In the genomic region with DNA sequence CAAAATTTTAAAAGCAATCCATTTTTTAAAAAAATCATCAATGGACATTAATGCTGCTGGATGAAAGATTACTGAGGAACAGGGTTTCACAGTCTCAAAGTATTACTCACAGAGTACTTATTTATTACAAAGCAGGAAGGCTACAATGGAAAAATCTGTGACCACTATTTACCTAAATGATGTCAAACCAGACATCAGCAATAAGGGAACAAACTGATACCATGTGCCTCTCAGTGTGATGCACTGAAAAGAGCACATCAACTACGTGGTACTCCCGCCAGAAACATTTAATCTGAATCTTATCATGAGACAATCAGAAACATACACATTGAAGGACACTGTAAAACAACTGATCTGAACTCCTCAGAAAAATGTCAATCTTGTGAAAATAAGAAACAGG, we compare ENCODE assay signal across 19 cellular contexts.
DNase-seq lines count a peak whose midpoint lies in the region; ATAC-seq and TF ChIP-seq lines count a peak whose summit lies in the region.
"Had no signal": no experiment of that assay in that cellular context is flagged by ENCODE, and none has a peak within 500 bp of the region (broad histone marks: within the 10 kb centered on the region; RNA-seq: fewer than 3 reads in every experiment).

No MANE protein-coding gene starts in this region.

- peaks cover 40% of the 10 kb centered on the region for H3K4me1 Mint-ChIP-seq in stimulated activated effector memory CD8-positive, alpha-beta T cell treated with anti-CD3 and anti-CD28 coated beads, Interleukin-12 subunit alpha, Interleukin-12 subunit beta, amount 100 ng/mL, for 72 hours
- peaks cover 13% of the 10 kb centered on the region for H3K4me1 Mint-ChIP-seq in activated naive CD4-positive, alpha-beta T cell treated with anti-CD3 and anti-CD28 coated beads for 36 hours (ENCODE audit: low read depth)

- H3K4me1 ChIP-seq in ascending aorta (peaks cover 5 to 8% of the 10 kb centered on the region in 2 donors), ovary (ENCODE audit: insufficient read depth) (peaks cover 11% of the 10 kb centered on the region)

- DNase-seq in DMS153 (lab: John Stamatoyannopoulos, UW) (peak; percentile 17), DMS153 treated with DMSO at 0.1 percent for 48 hours (lab: John Stamatoyannopoulos, UW; ENCODE audit: unreplicated experiment) (no peak), ascending aorta (ENCODE audit: low spot score in 2 of 2) (no peak), fibroblast of villous mesenchyme (ENCODE audit: low read depth) (peak; percentile 47), ovary (no peak)
- DNase-seq in stimulated activated effector memory CD8-positive, alpha-beta T cell treated with anti-CD3 and anti-CD28 coated beads, Interleukin-12 subunit alpha, Interleukin-12 subunit beta, amount 100 ng/mL, for 72 hours (ENCODE audit: low spot score in 2 of 2), result no peak
- no peak for DNase-seq in activated naive CD4-positive, alpha-beta T cell treated with anti-CD3 and anti-CD28 coated beads for 36 hours
- DNase-seq: cortex of kidney, left cardiac atrium, natural killer cell, NCI-H1105 treated with DMSO at 0.1 percent for 48 hours, NCI-H446, right cardiac atrium, RPMI8226, T1000 had no signal

- H3K4me3 ChIP-seq in ascending aorta (no peak overlapping the region), fibroblast of villous mesenchyme (ENCODE audit: low read depth, low read length) (no peak overlapping the region), ovary (no peak overlapping the region)
- H3K4me3 ChIP-seq: suprapubic skin had no signal

- TF ChIP-seq CTCF in ascending aorta (IDR thresholded peaks at IDR 0.05), result no peak
- TF ChIP-seq CTCF in fibroblast of villous mesenchyme (IDR thresholded peaks at IDR 0.05; ENCODE audit: insufficient read depth, low read depth, low read length), result no peak
- no peak for TF ChIP-seq CTCF in ovary (IDR thresholded peaks at IDR 0.05)

- peak; percentile 59 for ATAC-seq in stimulated activated effector memory CD8-positive, alpha-beta T cell treated with anti-CD3 and anti-CD28 coated beads, Interleukin-12 subunit alpha, Interleukin-12 subunit beta, amount 100 ng/mL, for 72 hours
- no peak for ATAC-seq in GM19351 (IDR thresholded peaks at IDR 0.05; ENCODE audit: unreplicated experiment)
- ATAC-seq: activated naive CD4-positive, alpha-beta T cell treated with anti-CD3 and anti-CD28 coated beads, Interleukin-2, amount 50 U/mL, for 72 hours; left cardiac atrium; natural killer cell had no signal

- H3K9me3 ChIP-seq in ascending aorta (no peaks in the 10 kb centered on the region), ovary (no peaks in the 10 kb centered on the region)
- H3K9me3 ChIP-seq: suprapubic skin had no signal

- CTCF ChIA-PET in activated naive CD4-positive, alpha-beta T cell treated with anti-CD3 and anti-CD28 coated beads for 36 hours (lab: Charles Lee), result no interaction called here

- H3K27me3 ChIP-seq in ascending aorta, result no peaks in the 10 kb centered on the region
- H3K27me3 ChIP-seq in ovary, result no peaks in the 10 kb centered on the region
- H3K27me3 ChIP-seq: suprapubic skin had no signal

- no peaks in the 10 kb centered on the region for H3K27me3 Mint-ChIP-seq in activated naive CD4-positive, alpha-beta T cell treated with anti-CD3 and anti-CD28 coated beads for 36 hours (ENCODE audit: low read depth)

- no peak overlapping the region for H3K4me3 Mint-ChIP-seq in stimulated activated effector memory CD8-positive, alpha-beta T cell treated with anti-CD3 and anti-CD28 coated beads, Interleukin-12 subunit alpha, Interleukin-12 subunit beta, amount 100 ng/mL, for 72 hours
- no peak overlapping the region for H3K4me3 Mint-ChIP-seq in activated naive CD4-positive, alpha-beta T cell treated with anti-CD3 and anti-CD28 coated beads for 36 hours
- H3K4me3 Mint-ChIP-seq: natural killer cell had no signal

- no peak for TF ChIP-seq POLR2A in ovary (IDR thresholded peaks at IDR 0.05)

- peaks cover 9% of the 10 kb centered on the region for H3K36me3 Mint-ChIP-seq in stimulated activated effector memory CD8-positive, alpha-beta T cell treated with anti-CD3 and anti-CD28 coated beads, Interleukin-12 subunit alpha, Interleukin-12 subunit beta, amount 100 ng/mL, for 72 hours
- peaks cover 3% of the 10 kb centered on the region for H3K36me3 Mint-ChIP-seq in activated naive CD4-positive, alpha-beta T cell treated with anti-CD3 and anti-CD28 coated beads for 36 hours (ENCODE audit: low read depth)
- H3K36me3 Mint-ChIP-seq: activated naive CD4-positive, alpha-beta T cell treated with anti-CD3 and anti-CD28 coated beads, Interleukin-2, amount 50 U/mL, for 72 hours; natural killer cell had no signal

- H3K36me3 ChIP-seq in ascending aorta, result no peaks in the 10 kb centered on the region
- no peaks in the 10 kb centered on the region for H3K36me3 ChIP-seq in ovary
- H3K36me3 ChIP-seq: suprapubic skin had no signal

- no peaks in the 10 kb centered on the region for H3K9me3 Mint-ChIP-seq in stimulated activated effector memory CD8-positive, alpha-beta T cell treated with anti-CD3 and anti-CD28 coated beads, Interleukin-12 subunit alpha, Interleukin-12 subunit beta, amount 100 ng/mL, for 72 hours
- H3K9me3 Mint-ChIP-seq in activated naive CD4-positive, alpha-beta T cell treated with anti-CD3 and anti-CD28 coated beads for 36 hours, result no peaks in the 10 kb centered on the region
- H3K9me3 Mint-ChIP-seq: activated naive CD4-positive, alpha-beta T cell treated with anti-CD3 and anti-CD28 coated beads, Interleukin-2, amount 50 U/mL, for 72 hours; natural killer cell had no signal

- 73 to 77% (median 73%) methylated on average over 2 of the region's 2 CpGs for WGBS in ovary, 3 donors

- H3K27ac ChIP-seq in ascending aorta, result peak overlapping the region; percentile 57 to 67
- no peak overlapping the region for H3K27ac ChIP-seq in ovary
- H3K27ac ChIP-seq: 22Rv1, suprapubic skin had no signal

- peak overlapping the region; percentile 60 for H3K27ac Mint-ChIP-seq in stimulated activated effector memory CD8-positive, alpha-beta T cell treated with anti-CD3 and anti-CD28 coated beads, Interleukin-12 subunit alpha, Interleukin-12 subunit beta, amount 100 ng/mL, for 72 hours
- H3K27ac Mint-ChIP-seq in activated naive CD4-positive, alpha-beta T cell treated with anti-CD3 and anti-CD28 coated beads for 36 hours, result no peak overlapping the region
- H3K27ac Mint-ChIP-seq: natural killer cell had no signal

- no peak for TF ChIP-seq EP300 in ovary (IDR thresholded peaks at IDR 0.05)

- intact Hi-C loops in ascending aorta (cut with DNase I), result loop anchor here (10.0 kb wide), 1 partner anchor 591 kb away; no protein-coding TSS in a partner anchor
- intact Hi-C loops in activated naive CD4-positive, alpha-beta T cell treated with anti-CD3 and anti-CD28 coated beads for 36 hours (cut with micrococcal nuclease), result no loop called here
- intact Hi-C loops in ovary (cut with DNase I), result no loop called here

Comparison
In these comparisons a context has a peak if more than half of its experiments do, and no peak if none do; other contexts are left out.
1. DNase-seq: peak in DMS153 (single experiment) and fibroblast of villous mesenchyme (single experiment); none in DMS153 treated with DMSO at 0.1 percent for 48 hours (single experiment), ascending aorta (0 of 2), stimulated activated effector memory CD8-positive, alpha-beta T cell treated with anti-CD3 and anti-CD28 coated beads, Interleukin-12 subunit alpha, Interleukin-12 subunit beta, amount 100 ng/mL, for 72 hours (0 of 2), activated naive CD4-positive, alpha-beta T cell treated with anti-CD3 and anti-CD28 coated beads for 36 hours (single experiment) and ovary (0 of 5).
2. H3K27ac ChIP-seq: peak in ascending aorta (2 of 2); none in ovary (0 of 2).